28 cellular contexts compared by ENCODE assay signal in the genomic region with DNA sequence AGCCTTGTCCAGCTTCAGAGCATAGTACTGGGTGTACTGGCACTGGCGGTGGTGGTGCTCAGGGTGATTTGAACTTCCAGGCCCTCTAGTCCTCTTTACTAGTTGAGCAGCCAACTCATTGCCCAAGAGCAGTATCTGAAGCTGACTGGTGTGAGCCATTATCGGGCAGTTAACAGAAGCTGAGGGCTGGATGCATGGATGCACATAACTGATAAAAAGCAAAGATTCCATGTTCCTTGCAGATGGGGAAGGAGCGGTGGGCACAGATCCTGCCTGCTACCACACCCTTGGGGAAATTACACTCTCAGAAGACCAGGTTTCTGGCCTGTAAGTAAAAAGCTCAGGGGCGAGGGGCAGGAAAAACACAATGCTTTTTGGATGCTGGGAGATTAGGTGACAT.
"Had no signal": no experiment of that assay in that cellular context is flagged by ENCODE, and none has a peak within 500 bp of the region (broad histone marks: within the 10 kb centered on the region; RNA-seq: fewer than 3 reads in every experiment).

No MANE protein-coding gene starts in this region.

- H3K4me1 Mint-ChIP-seq: activated B cell treated with CpG ODN at 0.5 μM for 24 hours; activated CD4-positive, alpha-beta memory T cell treated with anti-CD3 and anti-CD28 coated beads, Interleukin-2, amount 10 ng/mL, durations not matched to agents 7 days and 5 days; activated T-helper 17 cell treated with anti-CD3 and anti-CD28 coated beads, Interleukin-2, amount 50 U/mL, for 72 hours; brain; central memory CD8-positive, alpha-beta T cell had no signal

- ATAC-seq: activated T-helper 17 cell treated with anti-CD3 and anti-CD28 coated beads, Interleukin-2, amount 50 U/mL, for 72 hours had no signal

- H3K4me3 ChIP-seq: MG63, PC-9 had no signal

- DNase-seq: activated B cell treated with CpG ODN at 0.5 μM for 24 hours; activated CD4-positive, alpha-beta memory T cell treated with anti-CD3 and anti-CD28 coated beads, Interleukin-2, amount 10 ng/mL, durations not matched to agents 7 days and 5 days; activated CD4-positive, alpha-beta T cell treated with anti-CD3 and anti-CD28 coated beads for 1 hour; activated CD4-positive, alpha-beta T cell treated with anti-CD3 and anti-CD28 coated beads, Interleukin-2, amount 50 U/mL, for 1 hour; activated gamma-delta T cell; activated naive CD4-positive, alpha-beta T cell treated with anti-CD3 and anti-CD28 coated beads for 36 hours; activated T-cell treated with anti-CD3 and anti-CD28 coated beads for 4 hours; activated T-cell treated with anti-CD3 and anti-CD28 coated beads, Interleukin-2, amount 50 U/mL, for 48 hours; amygdala; MG63; MV-4-11; NCI-H1092 treated with DMSO at 0.1 percent for 48 hours; NCI-H1417 treated with DMSO at 0.1 percent for 48 hours; NCI-H1694; NCI-H2029; NCI-H2107; NCI-H510A treated with DMSO at 0.1 percent for 48 hours; NCI-H69; NK-92 treated with Interleukin-12 subunit alpha and Interleukin-12 subunit beta, amount 100 ng/mL, for 24 hours; PC-9; SHP77 treated with DMSO at 0.1 percent for 48 hours had no signal

- H3K36me3 Mint-ChIP-seq: activated naive CD8-positive, alpha-beta T cell; brain had no signal

- H2AFZ ChIP-seq: PC-9 had no signal

- H3K4me3 Mint-ChIP-seq: activated B cell treated with CpG ODN at 0.5 μM for 24 hours; activated CD4-positive, alpha-beta memory T cell treated with anti-CD3 and anti-CD28 coated beads, Interleukin-2, amount 10 ng/mL, durations not matched to agents 7 days and 5 days; activated naive CD4-positive, alpha-beta T cell treated with anti-CD3 and anti-CD28 coated beads for 36 hours; activated naive CD8-positive, alpha-beta T cell; activated T-helper 17 cell treated with anti-CD3 and anti-CD28 coated beads, Interleukin-2, amount 50 U/mL, for 72 hours; brain; central memory CD8-positive, alpha-beta T cell; T-helper 1 cell treated with Interleukin-12 subunit alpha and Interleukin-12 subunit beta and Interleukin-4 antibody, amounts not matched to agents 30 μg/mL and 1 μg/mL, for 36 hours had no signal

- H3K27me3 ChIP-seq: MG63 had no signal

- H3K9me3 ChIP-seq: MG63 had no signal

- H3K27ac ChIP-seq: PC-9 had no signal

- H3K27ac Mint-ChIP-seq: activated B cell treated with CpG ODN at 0.5 μM for 24 hours; activated CD4-positive, alpha-beta memory T cell treated with anti-CD3 and anti-CD28 coated beads, Interleukin-2, amount 10 ng/mL, durations not matched to agents 7 days and 5 days; activated naive CD4-positive, alpha-beta T cell treated with anti-CD3 and anti-CD28 coated beads for 36 hours; activated naive CD8-positive, alpha-beta T cell; activated T-helper 17 cell treated with anti-CD3 and anti-CD28 coated beads, Interleukin-2, amount 50 U/mL, for 72 hours; T-helper 1 cell treated with Interleukin-12 subunit alpha and Interleukin-12 subunit beta and Interleukin-4 antibody, amounts not matched to agents 30 μg/mL and 1 μg/mL, for 36 hours had no signal

- H3K4me2 ChIP-seq: PC-9 had no signal

- H3K27me3 Mint-ChIP-seq: activated B cell treated with CpG ODN at 0.5 μM for 24 hours; activated CD4-positive, alpha-beta memory T cell treated with anti-CD3 and anti-CD28 coated beads, Interleukin-2, amount 10 ng/mL, durations not matched to agents 7 days and 5 days; activated naive CD8-positive, alpha-beta T cell; activated T-helper 17 cell treated with anti-CD3 and anti-CD28 coated beads, Interleukin-2, amount 50 U/mL, for 72 hours; central memory CD8-positive, alpha-beta T cell had no signal

- FAIRE-seq: astrocyte, TTC549 had no signal

- H3K36me3 ChIP-seq: MG63 had no signal

- H3K9me3 Mint-ChIP-seq: activated CD4-positive, alpha-beta memory T cell treated with anti-CD3 and anti-CD28 coated beads, Interleukin-2, amount 10 ng/mL, durations not matched to agents 7 days and 5 days; activated naive CD4-positive, alpha-beta T cell treated with anti-CD3 and anti-CD28 coated beads for 36 hours; T-helper 1 cell treated with Interleukin-12 subunit alpha and Interleukin-12 subunit beta and Interleukin-4 antibody, amounts not matched to agents 30 μg/mL and 1 μg/mL, for 36 hours had no signal
